ENCODE assay signal across 6 cellular contexts in genomic region chr9:126586236-126586635, GRCh38. TPM values are rescaled to one million over a fixed set of nuclear protein-coding genes. Genes with fewer than 3 reads are reported as not detected.
"Had no signal": no experiment of that assay in that cellular context is flagged by ENCODE, and none has a peak within 500 bp of the region (broad histone marks: within the 10 kb centered on the region; RNA-seq: fewer than 3 reads in every experiment).

No MANE protein-coding gene starts in this region.

- H3K4me3 Mint-ChIP-seq: GM23338, H9 had no signal

- H2AFZ ChIP-seq: GM23338 had no signal

- H3K27ac Mint-ChIP-seq: GM23338, H9 had no signal

- H3K4me2 ChIP-seq: GM23338 had no signal

- DNase-seq: H9, HCEC 1CT, IMR-90 had no signal

- H3K4me3 ChIP-seq: GM23338, K562 had no signal

RNA-seq across cellular contexts. Expression of gene LMX1B, which starts 27.5 kb away (rescaled TPM):
- total RNA-seq: HT-29, IMR-90, K562 had no signal
